ENCODE assay signal across 8 cellular contexts in the genomic region with DNA sequence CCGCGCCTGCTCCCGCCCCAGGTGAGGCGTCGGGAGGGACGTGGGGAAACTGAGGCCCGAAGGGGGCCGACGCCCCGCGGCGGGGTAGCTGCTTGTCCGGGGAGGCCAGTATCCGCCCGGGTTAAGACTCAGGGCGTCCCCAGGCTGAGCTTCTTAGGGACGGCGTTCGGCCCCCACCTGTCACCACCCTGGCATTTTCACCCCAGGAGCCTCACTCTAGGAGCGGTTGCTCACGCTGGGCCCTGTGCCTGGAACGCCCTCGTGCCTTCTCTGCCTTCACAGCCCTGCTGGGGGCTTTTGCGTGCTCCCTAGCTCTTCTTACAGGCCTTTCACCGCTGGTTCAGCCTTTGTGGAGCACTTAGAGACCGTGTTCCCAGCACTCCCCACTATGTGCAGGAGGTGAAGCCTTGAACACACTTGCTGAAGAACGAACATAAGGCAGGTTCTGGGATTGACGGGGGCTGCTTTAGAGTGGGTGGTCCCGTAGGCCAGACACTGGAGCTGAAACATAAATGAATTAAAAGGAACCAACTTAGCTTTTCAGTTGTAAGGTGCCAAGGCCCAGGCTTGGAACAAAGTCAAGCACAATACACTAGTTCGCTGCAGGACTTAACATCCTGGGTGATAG. TPM values are rescaled to one million over a fixed set of nuclear protein-coding genes. Genes with fewer than 3 reads are reported as not detected.
DNase-seq lines count a peak whose midpoint lies in the region; ATAC-seq lines count a peak whose summit lies in the region.

No MANE protein-coding gene starts in this region.

- H3K27me3 Mint-ChIP-seq in CD8-positive, alpha-beta memory T cell: peaks cover 0 to 8% of the 10 kb centered on the region in 2 donors
- no peaks in the 10 kb centered on the region for H3K27me3 Mint-ChIP-seq in activated CD4-positive, alpha-beta T cell treated with anti-CD3 and anti-CD28 coated beads, Interleukin-2, amount 10 ng/mL, durations not matched to agents 7 days and 5 days

- peak overlapping the region; percentile 92 to 99 (median 94) for H3K27ac Mint-ChIP-seq in CD8-positive, alpha-beta memory T cell
- H3K27ac Mint-ChIP-seq in activated CD4-positive, alpha-beta T cell treated with anti-CD3 and anti-CD28 coated beads, Interleukin-2, amount 10 ng/mL, durations not matched to agents 7 days and 5 days: peak overlapping the region; percentile 97

- peak overlapping the region; percentile 69 for H3K4me3 ChIP-seq in CD8-positive, alpha-beta memory T cell (ENCODE audit: low read length)
- H3K4me3 ChIP-seq in duodenal mucosa (ENCODE audit: low read depth in 1 of 2, low read length in 2 of 2): peak overlapping the region; percentile 77 to 90

- peaks cover 0 to 20% (median 2%) of the 10 kb centered on the region in 3 donors for H3K36me3 Mint-ChIP-seq in CD8-positive, alpha-beta memory T cell
- H3K36me3 Mint-ChIP-seq in activated CD4-positive, alpha-beta T cell treated with anti-CD3 and anti-CD28 coated beads, Interleukin-2, amount 10 ng/mL, durations not matched to agents 7 days and 5 days (ENCODE audit: low read depth): peaks cover 2% of the 10 kb centered on the region

- H3K4me1 Mint-ChIP-seq in CD8-positive, alpha-beta memory T cell: peaks cover 37 to 61% (median 57%) of the 10 kb centered on the region in 3 donors
- peaks cover 61% of the 10 kb centered on the region for H3K4me1 Mint-ChIP-seq in activated CD4-positive, alpha-beta T cell treated with anti-CD3 and anti-CD28 coated beads, Interleukin-2, amount 10 ng/mL, durations not matched to agents 7 days and 5 days

- no peaks in the 10 kb centered on the region for H3K9me3 ChIP-seq in CD8-positive, alpha-beta memory T cell (ENCODE audit: low read length)
- H3K9me3 ChIP-seq in KOPT-K1 (ENCODE audit: insufficient read depth, low read length, poor library complexity, severe bottlenecking) (no peaks in the 10 kb centered on the region), duodenal mucosa (ENCODE audit: control insufficient read depth in 1 of 2, low read length in 2 of 2) (no peaks in the 10 kb centered on the region)

- peak; percentile 26 to 64 (median 46) for DNase-seq in CD8-positive, alpha-beta memory T cell
- peak; percentile 38 for DNase-seq in activated CD4-positive, alpha-beta T cell treated with anti-CD3 and anti-CD28 coated beads, Interleukin-2, amount 10 ng/mL, durations not matched to agents 7 days and 5 days
- DNase-seq in lung microvascular endothelial cell (ENCODE audit: low read depth in 2 of 2) (peak; percentile 44 to 59), GOT3 (lab: John Stamatoyannopoulos, UW) (no peak)
- peak; percentile 22 to 69 (median 45) for DNase-seq in stimulated activated naive CD4-positive, alpha-beta T cell (lab: John Stamatoyannopoulos, UW)

- peak overlapping the region; percentile 88 for H3K27ac ChIP-seq in CD8-positive, alpha-beta memory T cell (ENCODE audit: low read depth, low read length)
- peak overlapping the region; percentile 71 for H3K27ac ChIP-seq in KOPT-K1 (ENCODE audit: low read depth, low read length, poor library complexity, severe bottlenecking)
- peak overlapping the region; percentile 80 for H3K27ac ChIP-seq in duodenal mucosa (ENCODE audit: low read depth, low read length)

- no peaks in the 10 kb centered on the region for H3K36me3 ChIP-seq in CD8-positive, alpha-beta memory T cell (ENCODE audit: insufficient read depth, low read length)
- 0 out of 2 replicates have a peak, but pooled peaks cover 8% of the 10 kb centered on the region for H3K36me3 ChIP-seq in KOPT-K1 (ENCODE audit: insufficient read depth, low read length)
- no peaks in the 10 kb centered on the region for H3K36me3 ChIP-seq in duodenal mucosa (ENCODE audit: control insufficient read depth in 1 of 2, insufficient read depth in 2 of 2, low read length in 2 of 2)

- POLR2A ChIA-PET in CD8-positive, alpha-beta memory T cell (lab: Charles Lee): interaction anchor here (1.4 kb wide), 1 partner anchor 42 kb away, joined by 3 read pairs; a partner anchor contains a TSS
- POLR2A ChIA-PET in activated CD4-positive, alpha-beta T cell treated with anti-CD3 and anti-CD28 coated beads, Interleukin-2, amount 10 ng/mL, durations not matched to agents 7 days and 5 days (lab: Charles Lee): interaction anchor here (1.1 kb wide), 1 partner anchor 9 kb away, joined by 3 read pairs; no protein-coding TSS in a partner anchor

- CTCF ChIA-PET in CD8-positive, alpha-beta memory T cell (lab: Charles Lee): interaction anchor here (0.8 kb wide), 1 partner anchor 15 kb away, joined by 4 read pairs; a partner anchor contains a TSS
- CTCF ChIA-PET in activated CD4-positive, alpha-beta T cell treated with anti-CD3 and anti-CD28 coated beads, Interleukin-2, amount 10 ng/mL, durations not matched to agents 7 days and 5 days (lab: Charles Lee): interaction anchor here (0.8 to 2.5 kb wide), 2 partner anchors 13 to 15 kb away, joined by 3 to 8 read pairs; no protein-coding TSS in a partner anchor

- peak overlapping the region; percentile 75 to 96 for H3K9ac ChIP-seq in duodenal mucosa (ENCODE audit: low read depth in 1 of 2, low read length in 2 of 2)

- peak overlapping the region; percentile 84 to 96 (median 88) for H3K4me3 Mint-ChIP-seq in CD8-positive, alpha-beta memory T cell
- peak overlapping the region; percentile 85 for H3K4me3 Mint-ChIP-seq in activated CD4-positive, alpha-beta T cell treated with anti-CD3 and anti-CD28 coated beads, Interleukin-2, amount 10 ng/mL, durations not matched to agents 7 days and 5 days

- ATAC-seq in GM21447 (IDR thresholded peaks at IDR 0.05; ENCODE audit: unreplicated experiment): peak; percentile 11

- peaks cover 0 to 3% (median 0%) of the 10 kb centered on the region in 5 donors for H3K9me3 Mint-ChIP-seq in CD8-positive, alpha-beta memory T cell
- H3K9me3 Mint-ChIP-seq in activated CD4-positive, alpha-beta T cell treated with anti-CD3 and anti-CD28 coated beads, Interleukin-2, amount 10 ng/mL, durations not matched to agents 7 days and 5 days: no peaks in the 10 kb centered on the region

- H3K4me1 ChIP-seq in CD8-positive, alpha-beta memory T cell (ENCODE audit: insufficient read depth, low read length): peaks cover 31% of the 10 kb centered on the region
- peaks cover 40 to 55% of the 10 kb centered on the region in 2 donors for H3K4me1 ChIP-seq in duodenal mucosa (ENCODE audit: control insufficient read depth in 1 of 2, insufficient read depth in 2 of 2, low read length in 2 of 2)

- no peaks in the 10 kb centered on the region for H3K27me3 ChIP-seq in CD8-positive, alpha-beta memory T cell (ENCODE audit: insufficient read depth, low read length, poor library complexity, severe bottlenecking)
- no peaks in the 10 kb centered on the region for H3K27me3 ChIP-seq in duodenal mucosa (ENCODE audit: control insufficient read depth in 1 of 2, insufficient read depth in 2 of 2, low read length in 2 of 2)

RNA-seq across cellular contexts. Expression of a gene that starts 0.6 kb away (rescaled TPM):
- 10 to 100 TPM; 12.9 to 14.0 TPM for total RNA-seq in CD8-positive, alpha-beta memory T cell
- 7.2 TPM for polyA plus RNA-seq in CD8-positive, alpha-beta memory T cell
- total RNA-seq in activated CD4-positive, alpha-beta T cell treated with anti-CD3 and anti-CD28 coated beads, Interleukin-2, amount 10 ng/mL, durations not matched to agents 7 days and 5 days: 10 to 100 TPM; 14.8 to 18.8 TPM
- total RNA-seq in lung microvascular endothelial cell: 4.0 and 5.0 TPM in 2 replicates

RNA-seq across cellular contexts. Expression of a gene that starts 15.2 kb away (rescaled TPM):
- 1 to 10 TPM; 5.8 to 7.3 TPM for total RNA-seq in CD8-positive, alpha-beta memory T cell
- 2.8 TPM for polyA plus RNA-seq in CD8-positive, alpha-beta memory T cell
- total RNA-seq in activated CD4-positive, alpha-beta T cell treated with anti-CD3 and anti-CD28 coated beads, Interleukin-2, amount 10 ng/mL, durations not matched to agents 7 days and 5 days: 1 to 10 TPM in 1 of 2 experiments, under 1 TPM in 1; 0.96 to 1.4 TPM
- 0.65 and 1.2 TPM in 2 replicates for total RNA-seq in lung microvascular endothelial cell

RNA-seq across cellular contexts. Expression of a gene that starts 42.5 kb away (rescaled TPM):
- total RNA-seq in CD8-positive, alpha-beta memory T cell: 10 to 100 TPM; 65.4 to 66.0 TPM
- polyA plus RNA-seq in CD8-positive, alpha-beta memory T cell: 40.5 TPM
- 10 to 100 TPM; 26.8 to 33.7 TPM for total RNA-seq in activated CD4-positive, alpha-beta T cell treated with anti-CD3 and anti-CD28 coated beads, Interleukin-2, amount 10 ng/mL, durations not matched to agents 7 days and 5 days
- 41.7 and 44.5 TPM in 2 replicates for total RNA-seq in lung microvascular endothelial cell

RNA-seq across cellular contexts. Expression of a gene that starts 42.6 kb away (rescaled TPM):
- 10 to 100 TPM in 1 of 2 experiments, 1 to 10 TPM in 1; 8.4 to 11.6 TPM for total RNA-seq in CD8-positive, alpha-beta memory T cell
- 4.5 TPM for polyA plus RNA-seq in CD8-positive, alpha-beta memory T cell
- total RNA-seq in activated CD4-positive, alpha-beta T cell treated with anti-CD3 and anti-CD28 coated beads, Interleukin-2, amount 10 ng/mL, durations not matched to agents 7 days and 5 days: 10 to 100 TPM in 1 of 2 experiments, 1 to 10 TPM in 1; 8.2 to 10.7 TPM
- 6.1 and 8.9 TPM in 2 replicates for total RNA-seq in lung microvascular endothelial cell
